ENCODE assay signal across 15 cellular contexts in genomic region chr5:173752636-173753035, GRCh38.
"Had no signal": no experiment of that assay in that cellular context is flagged by ENCODE, and none has a peak within 500 bp of the region (broad histone marks: within the 10 kb centered on the region; RNA-seq: fewer than 3 reads in every experiment).

No MANE protein-coding gene starts in this region.

- H3K4me1 Mint-ChIP-seq: activated CD4-positive, alpha-beta T cell treated with anti-CD3 and anti-CD28 coated beads for 36 hours; activated naive CD8-positive, alpha-beta T cell treated with anti-CD3 and anti-CD28 coated beads for 36 hours; stimulated activated effector memory CD8-positive, alpha-beta T cell treated with anti-CD3 and anti-CD28 coated beads, Interleukin-12 subunit alpha, Interleukin-12 subunit beta, amount 100 ng/mL, for 72 hours had no signal

- H3K36me3 ChIP-seq: breast epithelium, heart left ventricle, ovary, tibial artery had no signal

- FAIRE-seq: islet of Langerhans had no signal

- H3K4me3 Mint-ChIP-seq: activated CD4-positive, alpha-beta T cell treated with anti-CD3 and anti-CD28 coated beads for 36 hours; activated CD8-positive, alpha-beta T cell treated with anti-CD3 and anti-CD28 coated beads for 36 hours; activated naive CD8-positive, alpha-beta T cell treated with anti-CD3 and anti-CD28 coated beads for 36 hours; activated T-cell treated with anti-CD3 and anti-CD28 coated beads, Interleukin-2, amount 50 U/mL, for 72 hours; natural killer cell treated with Interleukin-12 subunit alpha and Interleukin-12 subunit beta and Interleukin-15 and Interleukin-18, amount 100 ng/mL, for 72 hours; stimulated activated effector memory CD8-positive, alpha-beta T cell treated with anti-CD3 and anti-CD28 coated beads, Interleukin-12 subunit alpha, Interleukin-12 subunit beta, amount 100 ng/mL, for 72 hours had no signal

- H3K4me1 ChIP-seq: breast epithelium, foreskin keratinocyte, tibial artery had no signal

- H3K9me3 ChIP-seq: breast epithelium, heart left ventricle, ovary, tibial artery had no signal

- H3K27ac Mint-ChIP-seq: activated CD4-positive, alpha-beta T cell treated with anti-CD3 and anti-CD28 coated beads for 36 hours; activated CD8-positive, alpha-beta T cell treated with anti-CD3 and anti-CD28 coated beads for 36 hours; activated naive CD8-positive, alpha-beta T cell treated with anti-CD3 and anti-CD28 coated beads for 36 hours; activated T-cell treated with anti-CD3 and anti-CD28 coated beads, Interleukin-2, amount 50 U/mL, for 72 hours; natural killer cell treated with Interleukin-12 subunit alpha and Interleukin-12 subunit beta and Interleukin-15 and Interleukin-18, amount 100 ng/mL, for 72 hours; stimulated activated effector memory CD8-positive, alpha-beta T cell treated with anti-CD3 and anti-CD28 coated beads, Interleukin-12 subunit alpha, Interleukin-12 subunit beta, amount 100 ng/mL, for 72 hours had no signal

- H3K36me3 Mint-ChIP-seq: activated naive CD8-positive, alpha-beta T cell treated with anti-CD3 and anti-CD28 coated beads for 36 hours; natural killer cell treated with Interleukin-12 subunit alpha and Interleukin-12 subunit beta and Interleukin-15 and Interleukin-18, amount 100 ng/mL, for 72 hours; stimulated activated effector memory CD8-positive, alpha-beta T cell treated with anti-CD3 and anti-CD28 coated beads, Interleukin-12 subunit alpha, Interleukin-12 subunit beta, amount 100 ng/mL, for 72 hours had no signal

- H3K27me3 Mint-ChIP-seq: activated CD4-positive, alpha-beta T cell treated with anti-CD3 and anti-CD28 coated beads for 36 hours; activated CD8-positive, alpha-beta T cell treated with anti-CD3 and anti-CD28 coated beads for 36 hours; activated naive CD8-positive, alpha-beta T cell treated with anti-CD3 and anti-CD28 coated beads for 36 hours had no signal

- H3K9me3 Mint-ChIP-seq: activated CD8-positive, alpha-beta T cell treated with anti-CD3 and anti-CD28 coated beads for 36 hours; activated naive CD8-positive, alpha-beta T cell treated with anti-CD3 and anti-CD28 coated beads for 36 hours; activated T-cell treated with anti-CD3 and anti-CD28 coated beads, Interleukin-2, amount 50 U/mL, for 72 hours; natural killer cell treated with Interleukin-12 subunit alpha and Interleukin-12 subunit beta and Interleukin-15 and Interleukin-18, amount 100 ng/mL, for 72 hours; stimulated activated effector memory CD8-positive, alpha-beta T cell treated with anti-CD3 and anti-CD28 coated beads, Interleukin-12 subunit alpha, Interleukin-12 subunit beta, amount 100 ng/mL, for 72 hours had no signal

- ATAC-seq: activated CD4-positive, alpha-beta T cell treated with anti-CD3 and anti-CD28 coated beads for 36 hours; activated CD8-positive, alpha-beta T cell treated with anti-CD3 and anti-CD28 coated beads for 36 hours; activated T-cell treated with anti-CD3 and anti-CD28 coated beads, Interleukin-2, amount 50 U/mL, for 72 hours; foreskin keratinocyte; natural killer cell treated with Interleukin-12 subunit alpha and Interleukin-12 subunit beta and Interleukin-15 and Interleukin-18, amount 100 ng/mL, for 72 hours; stimulated activated effector memory CD8-positive, alpha-beta T cell treated with anti-CD3 and anti-CD28 coated beads, Interleukin-12 subunit alpha, Interleukin-12 subunit beta, amount 100 ng/mL, for 72 hours had no signal

- DNase-seq: activated CD4-positive, alpha-beta T cell treated with anti-CD3 and anti-CD28 coated beads for 36 hours; activated CD8-positive, alpha-beta memory T cell treated with anti-CD3 and anti-CD28 coated beads, Interleukin-2, amount 50 U/mL, for 4 hours; activated CD8-positive, alpha-beta T cell treated with anti-CD3 and anti-CD28 coated beads for 36 hours; activated gamma-delta T cell treated with Interleukin-2 at 50 U/mL for 16 hours; activated naive CD8-positive, alpha-beta T cell treated with anti-CD3 and anti-CD28 coated beads for 36 hours; activated T-cell treated with anti-CD3 and anti-CD28 coated beads, Interleukin-2, amount 50 U/mL, for 72 hours; foreskin keratinocyte; ovary; tibial artery had no signal

- H3K27me3 ChIP-seq: breast epithelium, foreskin keratinocyte, heart left ventricle, ovary had no signal

- H3K4me3 ChIP-seq: breast epithelium, heart left ventricle, ovary, tibial artery had no signal

- H3K27ac ChIP-seq: foreskin keratinocyte, ovary, tibial artery, VCaP had no signal
